In the genomic region with DNA sequence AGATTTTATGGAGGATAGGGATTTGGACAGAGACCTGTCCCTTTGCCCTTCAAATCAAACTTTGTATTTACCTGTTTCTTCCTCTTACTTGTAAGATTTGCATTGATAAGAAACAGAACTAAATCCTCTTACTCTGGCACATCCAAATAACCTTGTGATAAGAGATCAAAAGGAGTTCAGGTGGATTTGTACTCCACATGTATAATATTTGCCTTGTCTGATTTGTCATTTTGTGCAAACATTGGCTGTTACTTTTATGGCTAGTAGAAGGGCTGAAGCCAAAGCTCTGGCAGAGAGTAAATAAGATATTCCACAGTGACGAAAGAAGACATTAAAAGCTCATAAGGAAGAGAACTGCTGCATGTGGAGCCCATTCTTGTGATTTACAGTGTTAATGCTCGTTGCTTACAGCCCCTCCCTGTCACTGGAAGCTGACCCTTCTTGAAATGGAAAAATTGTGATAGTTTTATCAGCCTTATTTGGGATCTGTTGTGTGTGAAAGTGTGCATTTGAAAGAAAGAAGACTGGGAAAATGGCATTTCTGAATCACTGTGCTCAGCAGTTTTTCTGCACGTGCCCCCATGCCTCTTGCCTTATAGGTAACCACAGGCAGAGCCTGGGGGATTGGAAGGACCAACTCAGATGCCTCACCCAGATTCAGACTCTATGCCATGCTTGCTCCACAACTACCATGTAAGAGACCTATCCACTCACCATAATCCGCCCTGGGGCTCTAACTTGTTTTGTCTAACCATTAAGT, we compare ENCODE assay signal across 21 cellular contexts.
DNase-seq lines count a peak whose midpoint lies in the region; ATAC-seq, FAIRE-seq and TF ChIP-seq lines count a peak whose summit lies in the region.
"Had no signal": no experiment of that assay in that cellular context is flagged by ENCODE, and none has a peak within 500 bp of the region (broad histone marks: within the 10 kb centered on the region; RNA-seq: fewer than 3 reads in every experiment).

No MANE protein-coding gene starts in this region.

- H3K9ac ChIP-seq in PC-3 (ENCODE audit: low read length) (no peak overlapping the region), HepG2 (ENCODE audit: insufficient read depth, low read depth, low read length) (no peak overlapping the region)

- CTCF ChIA-PET in A549 (lab: Yijun Ruan, JAX) = no interaction called here
- CTCF ChIA-PET in PC-3 (lab: Charles Lee) = no interaction called here
- CTCF ChIA-PET in HepG2 (lab: Yijun Ruan, JAX; ENCODE audit: low intra/inter-chr PET ratio, low total read pairs) = no interaction called here

- POLR2A ChIA-PET in A549 (lab: Yijun Ruan, JAX) = no interaction called here
- POLR2A ChIA-PET in PC-3 (lab: Charles Lee; ENCODE audit: unreplicated experiment) = no interaction called here
- POLR2A ChIA-PET in HepG2 (lab: Yijun Ruan, JAX) = no interaction called here
- POLR2A ChIA-PET in naive thymus-derived CD8-positive, alpha-beta T cell (lab: Charles Lee) = no interaction called here

- TF ChIP-seq CTCF in A549 (IDR thresholded peaks at IDR 0.05) = no peak
- no peak for TF ChIP-seq CTCF in PC-3 (conservative IDR thresholded peaks at IDR 0.05; ENCODE audit: low read depth, low read length)
- TF ChIP-seq CTCF in HepG2 (CRISPR knock-in tag; IDR thresholded peaks at IDR 0.05) = no peak
- no peak for TF ChIP-seq CTCF in D721Med (IDR thresholded peaks at IDR 0.05; ENCODE audit: insufficient read depth, missing control alignments)

- DNase-seq in A549 (ENCODE audit: low read depth in 1 of 2, low spot score in 1 of 2) (peak in 1 of 2 experiments; percentile 30), HT-29 (ENCODE audit: low spot score) (peak; percentile 47), PC-3 (peak; percentile 37), HepG2 (ENCODE audit: low spot score) (peak; percentile 84), D721Med (ENCODE audit: insufficient read length, low spot score) (no peak), RCC 7860 (ENCODE audit: low spot score) (no peak), EL (no peak)
- DNase-seq in naive thymus-derived CD8-positive, alpha-beta T cell = no peak
- DNase-seq: C1 segment of cervical spinal cord, DMS79, H9, MG63, NCI-H187 treated with DMSO at 0.1 percent for 48 hours, NCI-H2171, NCI-H446 treated with DMSO at 0.1 percent for 48 hours, Peyer's patch, Right ventricle myocardium superior, T-helper 1 cell had no signal

- H3K9me3 ChIP-seq in A549 (no peaks in the 10 kb centered on the region), PC-3 (ENCODE audit: low read length) (no peaks in the 10 kb centered on the region), HepG2 (ENCODE audit: low read length) (no peaks in the 10 kb centered on the region)
- H3K9me3 ChIP-seq: MG63, Peyer's patch had no signal

- H3F3A ChIP-seq in PC-3 (ENCODE audit: low read length, unreplicated experiment) = no peaks in the 10 kb centered on the region

- no peak overlapping the region for H3K27ac Mint-ChIP-seq in naive thymus-derived CD8-positive, alpha-beta T cell
- H3K27ac Mint-ChIP-seq: H9 had no signal

- H3K27ac ChIP-seq in A549 (no peak overlapping the region), PC-3 (ENCODE audit: low read length) (no peak overlapping the region), HepG2 (ENCODE audit: extremely low read length, insufficient read depth, low read length) (no peak overlapping the region)
- H3K27ac ChIP-seq: Peyer's patch had no signal

- no peaks in the 10 kb centered on the region for H3K4me1 Mint-ChIP-seq in naive thymus-derived CD8-positive, alpha-beta T cell
- H3K4me1 Mint-ChIP-seq: H9 had no signal

- H3K4me3 ChIP-seq in A549 (no peak overlapping the region), PC-3 (ENCODE audit: low read length) (no peak overlapping the region), HepG2 (replicated peaks in 1 of 3; ENCODE audit: insufficient read depth in 1 of 3, low read depth in 2 of 3, low read length in 3 of 3) (no peak overlapping the region)
- H3K4me3 ChIP-seq: MG63, Peyer's patch had no signal

- H2AFZ ChIP-seq in PC-3 (ENCODE audit: low read length) (no peak overlapping the region), HepG2 (ENCODE audit: low read length) (no peak overlapping the region)

- in situ Hi-C loops in HepG2 (cut with HindIII; ENCODE audit: extremely low pct_ligation_motif_present, low pct_unique_long_range_greater_than_20kb) = no loop called here

- no peaks in the 10 kb centered on the region for H4K20me1 ChIP-seq in PC-3 (ENCODE audit: low read length)
- H4K20me1 ChIP-seq in HepG2 (ENCODE audit: insufficient read depth, low read length) = peaks cover 3% of the 10 kb centered on the region; the same call in 1 of the 2 replicates

- FAIRE-seq in A549 (lab: Jason Lieb, UNC) (no peak), HepG2 (lab: Jason Lieb, UNC) (peak; percentile 73), D721Med (lab: Jason Lieb, UNC) (no peak), RCC 7860 (lab: Jason Lieb, UNC) (no peak)
- FAIRE-seq: A204.1, G401.6 had no signal

- peaks cover 3 to 36% (median 14%) of the 10 kb centered on the region in 9 donors for H3K9me3 Mint-ChIP-seq in naive thymus-derived CD8-positive, alpha-beta T cell

- no peak for TF ChIP-seq POLR2A in A549 (IDR thresholded peaks at IDR 0.05; ENCODE audit: low read length)
- TF ChIP-seq POLR2A in HepG2 (IDR thresholded peaks at IDR 0.05; ENCODE audit: insufficient read depth in 1 of 2, low read depth in 2 of 2, low read length in 2 of 2) = no peak

- H3K27me3 Mint-ChIP-seq in naive thymus-derived CD8-positive, alpha-beta T cell = peaks cover 0 to 3% (median 0%) of the 10 kb centered on the region in 5 donors

- no peaks in the 10 kb centered on the region for H3K79me2 ChIP-seq in PC-3 (ENCODE audit: low read length)
- no peaks in the 10 kb centered on the region for H3K79me2 ChIP-seq in HepG2 (ENCODE audit: insufficient read depth, low read length)

- H3K36me3 Mint-ChIP-seq in naive thymus-derived CD8-positive, alpha-beta T cell = peaks cover 0 to 7% (median 0%) of the 10 kb centered on the region in 3 donors

- no peaks in the 10 kb centered on the region for H3K9me2 ChIP-seq in PC-3 (replicated peaks; ENCODE audit: low read length)

- TF ChIP-seq RAD21 in A549 (conservative IDR thresholded peaks at IDR 0.05 in 1 of 2, IDR thresholded peaks at IDR 0.05 in 1 of 2) = no peak
- TF ChIP-seq RAD21 in HepG2 (CRISPR knock-in tag; IDR thresholded peaks at IDR 0.05) = no peak

- ATAC-seq in A549 (no peak; a peak in 2 of 6 replicates), PC-3 (peak; percentile 58), HepG2 (peak; percentile 95)
- no peak for ATAC-seq in naive thymus-derived CD8-positive, alpha-beta T cell
- ATAC-seq: SK-N-SH treated with all-trans-retinoic acid at 6 μM for 48 hours had no signal

- H3K4me2 ChIP-seq in A549 (no peak overlapping the region), PC-3 (ENCODE audit: low read length) (no peak overlapping the region), HepG2 (ENCODE audit: low read depth, low read length) (peak overlapping the region; percentile 0; the same call in 1 of the 2 replicates)

- H3K36me3 ChIP-seq in PC-3 (ENCODE audit: low read depth, low read length) = no peaks in the 10 kb centered on the region
- H3K36me3 ChIP-seq in HepG2 (replicated peaks in 1 of 2; ENCODE audit: control insufficient read depth in 1 of 2, insufficient read depth in 2 of 2, low read length in 2 of 2) = no peaks in the 10 kb centered on the region
- H3K36me3 ChIP-seq: MG63, Peyer's patch had no signal

- no peak overlapping the region for H3K4me3 Mint-ChIP-seq in naive thymus-derived CD8-positive, alpha-beta T cell
- H3K4me3 Mint-ChIP-seq: H9 had no signal

- 5% methylated on average over 4 of the region's 4 CpGs for WGBS in A549 (ENCODE audit: missing lambda C conversion rate)
- 21% methylated on average over 4 of the region's 4 CpGs for WGBS in HepG2 (ENCODE audit: low lambda C conversion rate)

- intact Hi-C loops in PC-3 (cut with micrococcal nuclease) (no loop called here), HepG2 (cut with micrococcal nuclease; ENCODE audit: unreplicated experiment) (no loop called here)

- H3K4me1 ChIP-seq in A549 (0 out of 3 replicates have a peak, but pooled peaks cover 3% of the 10 kb centered on the region), PC-3 (ENCODE audit: insufficient read depth, low read length) (no peaks in the 10 kb centered on the region), HepG2 (ENCODE audit: insufficient read depth, low read length) (peaks cover 25% of the 10 kb centered on the region)
- H3K4me1 ChIP-seq: Peyer's patch had no signal

- TF ChIP-seq EP300 in A549 (IDR thresholded peaks at IDR 0.05) = no peak
- TF ChIP-seq EP300 in HepG2 (IDR thresholded peaks at IDR 0.05; ENCODE audit: low read depth in 2 of 2, low read length in 2 of 2) = peak in 1 of 2 experiments; percentile 83; a peak in 2 of 4 replicates
- TF ChIP-seq EP300 in HepG2 (CRISPR knock-in tag; IDR thresholded peaks at IDR 0.05; ENCODE audit: borderline replicate concordance) = no peak; the same call in 1 of the 2 replicates

- BruUV-seq in PC-3 (replicated peaks; lab: Mats Ljungman, UMichigan) = no TSS peak
- BruUV-seq in HepG2 (replicated peaks; lab: Mats Ljungman, UMichigan) = no TSS peak

- 0 out of 2 replicates have a peak, but pooled peaks cover 6% of the 10 kb centered on the region for H3K27me3 ChIP-seq in PC-3 (ENCODE audit: low read length)
- H3K27me3 ChIP-seq in HepG2 (ENCODE audit: control insufficient read depth in 1 of 2, insufficient read depth in 2 of 2, low read length in 2 of 2) = peaks cover 0 to 4% of the 10 kb centered on the region in 2 experiments; a peak in 1 of 5 replicates
- H3K27me3 ChIP-seq: MG63, Peyer's patch had no signal

TF ChIP-seq in A549, 52 proteins besides CTCF, POLR2A, EP300 and RAD21:
- TF ChIP-seq RARB (CRISPR knock-in tag; IDR thresholded peaks at IDR 0.05) (no peak), RFX5 (IDR thresholded peaks at IDR 0.05) (no peak), MAFK (IDR thresholded peaks at IDR 0.05; ENCODE audit: partially characterized antibody) (peak; percentile 52)

TF ChIP-seq in HepG2, 621 proteins besides CTCF, POLR2A, EP300 and RAD21 (continues in another document):
- TF ChIP-seq ZXDC (CRISPR knock-in tag; IDR thresholded peaks at IDR 0.05) (no peak), ZNF607 (CRISPR knock-in tag; IDR thresholded peaks at IDR 0.05; ENCODE audit: borderline replicate concordance) (no peak)

Comparison
In these comparisons a context has a peak if more than half of its experiments do, and no peak if none do; other contexts are left out.
1. ATAC-seq: peak in PC-3 (single experiment) and HepG2 (single experiment); none in A549 (0 of 2) and naive thymus-derived CD8-positive, alpha-beta T cell (0 of 2).
2. DNase-seq: peak in HT-29 (single experiment), PC-3 (single experiment) and HepG2 (single experiment); none in naive thymus-derived CD8-positive, alpha-beta T cell (0 of 10), D721Med (single experiment), RCC 7860 (single experiment) and EL (single experiment).
3. Of the 38 proteins assayed by ChIP-seq in both HepG2 and A549: peak only in HepG2: ESRRA, FOSL2, HDAC2 and KDM1A; only in A549: none; in both: MAFK; in neither: 32; mixed calls (peak in some experiments, not most) for 1.